Comparison of ENCODE assay signal across 1 cellular context in the genomic region with DNA sequence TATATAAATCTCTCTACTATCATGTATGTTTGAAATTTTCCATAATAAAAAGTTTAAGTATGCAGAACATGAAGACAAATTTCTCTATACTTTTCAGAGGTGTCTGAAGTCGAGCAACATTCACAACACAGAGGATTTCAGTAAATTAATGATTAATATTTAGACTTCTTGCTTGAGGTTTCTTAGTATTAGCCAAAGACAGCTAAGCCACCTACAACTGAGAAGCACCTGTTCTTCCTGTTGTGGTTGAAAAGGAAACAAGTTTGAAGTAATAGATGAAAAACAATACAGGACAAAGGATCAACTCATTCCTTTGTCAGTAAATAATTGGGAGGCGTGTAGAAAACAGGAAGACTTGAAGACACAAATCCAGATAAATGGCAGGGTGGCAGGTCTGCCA.
TF ChIP-seq lines count a peak whose summit lies in the region.

No MANE protein-coding gene starts in this region.

TF ChIP-seq in GM23338, 12 proteins besides CTCF, POLR2A, EP300 and RAD21 (continued from another document):
- TF ChIP-seq NANOG (IDR thresholded peaks at IDR 0.05; ENCODE audit: borderline replicate concordance) (no peak), JUNB (IDR thresholded peaks at IDR 0.05; ENCODE audit: unreplicated experiment) (no peak)
